ENCODE assay signal across 11 cellular contexts in genomic region chr20:25223765-25224720, GRCh38. TPM values are rescaled to one million over a fixed set of nuclear protein-coding genes. Genes with fewer than 3 reads are reported as not detected.
DNase-seq lines count a peak whose midpoint lies in the region; ATAC-seq and TF ChIP-seq lines count a peak whose summit lies in the region.
"Had no signal": no experiment of that assay in that cellular context is flagged by ENCODE, and none has a peak within 500 bp of the region (broad histone marks: within the 10 kb centered on the region; RNA-seq: fewer than 3 reads in every experiment).

No MANE protein-coding gene starts in this region.

- TF ChIP-seq CTCF in smooth muscle cell (IDR thresholded peaks at IDR 0.05; ENCODE audit: borderline replicate concordance, insufficient read depth, poor library complexity, severe bottlenecking), result no peak

- H3K9me3 ChIP-seq in NT2/D1 (ENCODE audit: insufficient read depth, low read length) (no peaks in the 10 kb centered on the region), smooth muscle cell (replicated peaks; ENCODE audit: low read depth) (no peaks in the 10 kb centered on the region)

- H3K4me2 ChIP-seq in smooth muscle cell, result peak overlapping the region; percentile 44

- DNase-seq in activated CD8-positive, alpha-beta memory T cell treated with anti-CD3 and anti-CD28 coated beads, Interleukin-2, amount 10 ng/mL, durations not matched to agents 7 days and 5 days, result no peak
- DNase-seq in activated CD8-positive, alpha-beta memory T cell treated with anti-CD3 and anti-CD28 coated beads, Interleukin-2, amount 50 U/mL, for 48 hours, result no peak
- no peak for DNase-seq in NT2/D1 (ENCODE audit: low read depth, low spot score)
- no peak for DNase-seq in epithelial cell of prostate (ENCODE audit: low read depth, low spot score)
- no peak for DNase-seq in smooth muscle cell (lab: John Stamatoyannopoulos, UW; ENCODE audit: unreplicated experiment)
- no peak for DNase-seq in NCI-H226
- no peak for DNase-seq in NCI-H2196 treated with DMSO at 0.1 percent for 48 hours (lab: John Stamatoyannopoulos, UW; ENCODE audit: unreplicated experiment)
- no peak for DNase-seq in activated CD4-positive, alpha-beta T cell treated with anti-CD3 and anti-CD28 coated beads, Interleukin-2, amount 10 ng/mL, durations not matched to agents 24 days and 14 days
- DNase-seq: MM.1S had no signal

- no peak for ATAC-seq in activated CD8-positive, alpha-beta memory T cell treated with anti-CD3 and anti-CD28 coated beads, Interleukin-2, amount 10 ng/mL, durations not matched to agents 7 days and 5 days

- no peak overlapping the region for H3K4me3 ChIP-seq in NT2/D1 (ENCODE audit: insufficient read length, low read depth)
- H3K4me3 ChIP-seq in smooth muscle cell, result no peak overlapping the region

- H3K27me3 Mint-ChIP-seq in activated CD8-positive, alpha-beta memory T cell treated with anti-CD3 and anti-CD28 coated beads, Interleukin-2, amount 10 ng/mL, durations not matched to agents 7 days and 5 days, result no peaks in the 10 kb centered on the region
- H3K27me3 Mint-ChIP-seq in activated CD4-positive, alpha-beta T cell treated with anti-CD3 and anti-CD28 coated beads, Interleukin-2, amount 10 ng/mL, durations not matched to agents 24 days and 14 days, result no peaks in the 10 kb centered on the region
- H3K27me3 Mint-ChIP-seq: activated naive CD8-positive, alpha-beta T cell had no signal

- H3K9me3 Mint-ChIP-seq in activated CD8-positive, alpha-beta memory T cell treated with anti-CD3 and anti-CD28 coated beads, Interleukin-2, amount 10 ng/mL, durations not matched to agents 7 days and 5 days (ENCODE audit: low read depth), result no peaks in the 10 kb centered on the region
- H3K9me3 Mint-ChIP-seq in activated CD4-positive, alpha-beta T cell treated with anti-CD3 and anti-CD28 coated beads, Interleukin-2, amount 10 ng/mL, durations not matched to agents 24 days and 14 days, result no peaks in the 10 kb centered on the region

- peak overlapping the region; percentile 91 for H3K27ac ChIP-seq in epithelial cell of prostate
- peak overlapping the region; percentile 85 for H3K27ac ChIP-seq in smooth muscle cell (ENCODE audit: low read depth)
- H3K27ac ChIP-seq: HL-60 had no signal

- H3K4me3 Mint-ChIP-seq in activated CD8-positive, alpha-beta memory T cell treated with anti-CD3 and anti-CD28 coated beads, Interleukin-2, amount 10 ng/mL, durations not matched to agents 7 days and 5 days, result no peak overlapping the region
- no peak overlapping the region for H3K4me3 Mint-ChIP-seq in activated CD4-positive, alpha-beta T cell treated with anti-CD3 and anti-CD28 coated beads, Interleukin-2, amount 10 ng/mL, durations not matched to agents 24 days and 14 days
- H3K4me3 Mint-ChIP-seq: activated naive CD8-positive, alpha-beta T cell had no signal

- peak overlapping the region; percentile 78 for H3K27ac Mint-ChIP-seq in activated CD8-positive, alpha-beta memory T cell treated with anti-CD3 and anti-CD28 coated beads, Interleukin-2, amount 10 ng/mL, durations not matched to agents 7 days and 5 days
- H3K27ac Mint-ChIP-seq in activated CD4-positive, alpha-beta T cell treated with anti-CD3 and anti-CD28 coated beads, Interleukin-2, amount 10 ng/mL, durations not matched to agents 24 days and 14 days, result no peak overlapping the region
- H3K27ac Mint-ChIP-seq: activated naive CD8-positive, alpha-beta T cell had no signal

- peaks cover 16% of the 10 kb centered on the region for H3K4me1 Mint-ChIP-seq in activated CD8-positive, alpha-beta memory T cell treated with anti-CD3 and anti-CD28 coated beads, Interleukin-2, amount 10 ng/mL, durations not matched to agents 7 days and 5 days
- H3K4me1 Mint-ChIP-seq in activated CD4-positive, alpha-beta T cell treated with anti-CD3 and anti-CD28 coated beads, Interleukin-2, amount 10 ng/mL, durations not matched to agents 24 days and 14 days, result peaks cover 9% of the 10 kb centered on the region

- H4K20me1 ChIP-seq in smooth muscle cell (ENCODE audit: low read depth), result no peaks in the 10 kb centered on the region

- H3K36me3 Mint-ChIP-seq in activated CD8-positive, alpha-beta memory T cell treated with anti-CD3 and anti-CD28 coated beads, Interleukin-2, amount 10 ng/mL, durations not matched to agents 7 days and 5 days, result no peaks in the 10 kb centered on the region
- H3K36me3 Mint-ChIP-seq in activated CD4-positive, alpha-beta T cell treated with anti-CD3 and anti-CD28 coated beads, Interleukin-2, amount 10 ng/mL, durations not matched to agents 24 days and 14 days (ENCODE audit: low read depth), result peaks cover 8% of the 10 kb centered on the region
- H3K36me3 Mint-ChIP-seq: activated naive CD8-positive, alpha-beta T cell had no signal

- H3K9ac ChIP-seq in NT2/D1 (ENCODE audit: insufficient read length, low read depth) (peak overlapping the region; percentile 64), smooth muscle cell (ENCODE audit: low read depth) (peak overlapping the region; percentile 51)

- CTCF ChIA-PET in activated CD8-positive, alpha-beta memory T cell treated with anti-CD3 and anti-CD28 coated beads, Interleukin-2, amount 10 ng/mL, durations not matched to agents 7 days and 5 days (lab: Charles Lee), result interaction anchor here (0.7 to 2.3 kb wide), 5 partner anchors 16 to 175 kb away, joined by 4 to 8 read pairs (median 4); no protein-coding TSS in a partner anchor

- H3K4me1 ChIP-seq in NT2/D1 (ENCODE audit: insufficient read depth, insufficient read length) (peaks cover 15% of the 10 kb centered on the region), smooth muscle cell (ENCODE audit: low read depth) (peaks cover 22% of the 10 kb centered on the region)

- H3K36me3 ChIP-seq in NT2/D1 (ENCODE audit: insufficient read depth, insufficient read length, low read length) (peaks cover 51% of the 10 kb centered on the region), smooth muscle cell (ENCODE audit: low read depth) (no peaks in the 10 kb centered on the region)

- intact Hi-C loops in activated CD4-positive, alpha-beta T cell treated with anti-CD3 and anti-CD28 coated beads, Interleukin-2, amount 10 ng/mL, durations not matched to agents 24 days and 14 days (cut with micrococcal nuclease), result loop anchor here (1.0 kb wide), 1 partner anchor 14 kb away; no protein-coding TSS in a partner anchor

- 94% methylated on average over 24 of the region's 24 CpGs for WGBS in smooth muscle cell (ENCODE audit: low lambda C conversion rate)

- no peaks in the 10 kb centered on the region for H3K79me2 ChIP-seq in smooth muscle cell (ENCODE audit: low read depth)

- H3K27me3 ChIP-seq in NT2/D1 (ENCODE audit: insufficient read depth, insufficient read length), result no peaks in the 10 kb centered on the region
- no peaks in the 10 kb centered on the region for H3K27me3 ChIP-seq in smooth muscle cell (ENCODE audit: low read depth)

- H2AFZ ChIP-seq in smooth muscle cell (ENCODE audit: low read depth), result no peak overlapping the region

- no peaks in the 10 kb centered on the region for H3F3A ChIP-seq in smooth muscle cell (ENCODE audit: low read depth)

RNA-seq across cellular contexts. Expression of gene PYGB, which starts 23.8 kb away (rescaled TPM):
- total RNA-seq in activated CD8-positive, alpha-beta memory T cell treated with anti-CD3 and anti-CD28 coated beads, Interleukin-2, amount 10 ng/mL, durations not matched to agents 7 days and 5 days, result 10 to 100 TPM; 28.4 to 36.8 TPM
- total RNA-seq in smooth muscle cell, result 31.8 and 44.4 TPM in 2 replicates
- 39.4 and 43.3 TPM in 2 replicates for polyA plus RNA-seq in smooth muscle cell
- 36.0 and 36.6 TPM in 2 replicates for total RNA-seq in activated CD4-positive, alpha-beta T cell treated with anti-CD3 and anti-CD28 coated beads, Interleukin-2, amount 10 ng/mL, durations not matched to agents 24 days and 14 days

RNA-seq across cellular contexts. Expression of gene ENTPD6, which starts 28.5 kb away (rescaled TPM):
- 10 to 100 TPM; 37.6 to 42.0 TPM for total RNA-seq in activated CD8-positive, alpha-beta memory T cell treated with anti-CD3 and anti-CD28 coated beads, Interleukin-2, amount 10 ng/mL, durations not matched to agents 7 days and 5 days
- 12.6 and 30.1 TPM in 2 replicates for total RNA-seq in smooth muscle cell
- 19.9 and 34.0 TPM in 2 replicates for polyA plus RNA-seq in smooth muscle cell
- 42.1 and 44.2 TPM in 2 replicates for total RNA-seq in activated CD4-positive, alpha-beta T cell treated with anti-CD3 and anti-CD28 coated beads, Interleukin-2, amount 10 ng/mL, durations not matched to agents 24 days and 14 days
